15 cellular contexts compared by ENCODE assay signal in the genomic region with DNA sequence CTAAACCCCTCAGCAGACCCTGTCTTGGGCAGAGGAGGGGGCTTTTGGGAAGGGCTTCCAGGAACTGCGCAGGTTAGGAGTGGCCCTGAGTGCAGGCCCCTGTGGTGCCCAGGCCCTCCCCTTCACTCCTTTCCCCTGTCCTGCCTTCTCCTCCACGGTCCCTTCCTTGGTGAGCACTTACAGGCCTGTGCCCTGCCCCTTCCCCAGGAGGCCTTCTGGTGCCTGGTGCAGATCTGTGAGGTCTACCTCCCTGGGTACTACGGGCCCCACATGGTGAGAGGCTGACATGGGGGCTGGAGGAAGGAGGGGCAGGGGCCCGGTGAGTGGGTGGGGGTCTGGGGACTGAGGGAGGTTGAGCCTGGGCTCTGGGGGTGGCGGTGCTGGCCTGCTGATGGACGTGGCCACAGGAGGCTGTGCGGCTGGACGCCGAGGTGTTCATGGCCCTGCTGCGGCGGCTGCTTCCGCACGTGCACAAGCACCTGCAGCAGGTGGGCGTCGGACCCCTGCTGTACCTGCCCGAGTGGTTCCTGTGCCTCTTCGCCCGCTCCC. TPM values are rescaled to one million over a fixed set of nuclear protein-coding genes. Genes with fewer than 3 reads are reported as not detected.
DNase-seq lines count a peak whose midpoint lies in the region; ATAC-seq and TF ChIP-seq lines count a peak whose summit lies in the region.
"Had no signal": no experiment of that assay in that cellular context is flagged by ENCODE, and none has a peak within 500 bp of the region (broad histone marks: within the 10 kb centered on the region; RNA-seq: fewer than 3 reads in every experiment).

No MANE protein-coding gene starts in this region.

- H3K4me1 ChIP-seq in Peyer's patch, result peaks cover 0 to 66% (median 50%) of the 10 kb centered on the region in 4 donors

- peaks cover 80% of the 10 kb centered on the region for H3K4me1 Mint-ChIP-seq in stimulated activated memory B cell treated with anti-CD40 and anti-IgM and Interleukin-4, amounts not matched to agents 10 μg/mL and 1 μg/mL and 100 μg/mL, for 72 hours

- H3K27me3 ChIP-seq in Peyer's patch, result no peaks in the 10 kb centered on the region

- no peak for TF ChIP-seq POLR2A in Peyer's patch (IDR thresholded peaks at IDR 0.05)
- no peak for TF ChIP-seq POLR2A in lower leg skin (IDR thresholded peaks at IDR 0.05)

- WGBS in lower leg skin, 2 donors, result 81 to 82% methylated on average over 12 to 13 of the region's 18 CpGs

- H3K27ac ChIP-seq in Peyer's patch (peak overlapping the region; percentile 8 to 91 (median 78)), cingulate gyrus (ENCODE audit: low read depth, low read length) (peak overlapping the region; percentile 99)

- peak overlapping the region; percentile 73 for H3K4me3 Mint-ChIP-seq in stimulated activated memory B cell treated with anti-CD40 and anti-IgM and Interleukin-4, amounts not matched to agents 10 μg/mL and 1 μg/mL and 100 μg/mL, for 72 hours
- H3K4me3 Mint-ChIP-seq: nephron progenitor cell had no signal

- ATAC-seq in stimulated activated memory B cell treated with anti-CD40 and anti-IgM and Interleukin-4, amounts not matched to agents 10 μg/mL and 1 μg/mL and 100 μg/mL, for 72 hours, result no peak
- no peak for ATAC-seq in HG03095 (IDR thresholded peaks at IDR 0.05; ENCODE audit: unreplicated experiment)

- no peaks in the 10 kb centered on the region for H3K36me3 ChIP-seq in Peyer's patch

- H3K9me3 Mint-ChIP-seq in stimulated activated memory B cell treated with anti-CD40 and anti-IgM and Interleukin-4, amounts not matched to agents 10 μg/mL and 1 μg/mL and 100 μg/mL, for 72 hours, result no peaks in the 10 kb centered on the region
- H3K9me3 Mint-ChIP-seq: nephron progenitor cell had no signal

- TF ChIP-seq CTCF in Peyer's patch (IDR thresholded peaks at IDR 0.05) (no peak), lower leg skin (IDR thresholded peaks at IDR 0.05) (no peak)

- H3K27ac Mint-ChIP-seq in stimulated activated memory B cell treated with anti-CD40 and anti-IgM and Interleukin-4, amounts not matched to agents 10 μg/mL and 1 μg/mL and 100 μg/mL, for 72 hours, result peak overlapping the region; percentile 75

- peaks cover 11% of the 10 kb centered on the region for H3K36me3 Mint-ChIP-seq in stimulated activated memory B cell treated with anti-CD40 and anti-IgM and Interleukin-4, amounts not matched to agents 10 μg/mL and 1 μg/mL and 100 μg/mL, for 72 hours

- no peaks in the 10 kb centered on the region for H3K27me3 Mint-ChIP-seq in stimulated activated memory B cell treated with anti-CD40 and anti-IgM and Interleukin-4, amounts not matched to agents 10 μg/mL and 1 μg/mL and 100 μg/mL, for 72 hours

- intact Hi-C loops in lower leg skin (cut with DNase I; ENCODE audit: low total_unique reads), result no loop called here

- peak; percentile 76 for DNase-seq in activated CD8-positive, alpha-beta memory T cell treated with anti-CD3 and anti-CD28 coated beads for 24 hours
- no peak for DNase-seq in activated CD8-positive, alpha-beta memory T cell treated with anti-CD3 and anti-CD28 coated beads, Interleukin-2, amount 50 U/mL, for 4 hours
- DNase-seq in Peyer's patch (peak in 2 of 3 donors; percentile 45 to 47), lower leg skin (ENCODE audit: low spot score in 2 of 2) (no peak), germinal center (ENCODE audit: low spot score) (no peak)
- DNase-seq: H7; NCI-H187; NCI-H748 treated with DMSO at 0.1 percent for 48 hours; nephron progenitor cell; stimulated activated CD4-positive, alpha-beta T cell treated with anti-CD3 and anti-CD28 coated beads, Interleukin-4, amount 100 ng/mL, for 4 hours; T1000 had no signal

- H3K9me3 ChIP-seq in Peyer's patch, result no peaks in the 10 kb centered on the region

- peak overlapping the region in 1 of 4 donors; percentile 28 for H3K4me3 ChIP-seq in Peyer's patch
- H3K4me3 ChIP-seq in lower leg skin (ENCODE audit: low read depth, poor library complexity, severe bottlenecking), result no peak overlapping the region

RNA-seq across cellular contexts. Expression of a gene that starts 2.6 kb away (rescaled TPM):
- total RNA-seq in Peyer's patch (10 to 100 TPM in 2 of 4 donors, 1 to 10 TPM in 2; 5.6 to 53.6 (median 9.3) TPM), lower leg skin (1 to 10 TPM in 2 of 4 donors, under 1 TPM in 2; 0.71 to 1.3 (median 0.97) TPM)
- total RNA-seq: A673 had no signal

RNA-seq across cellular contexts. Expression of a gene that starts 4.8 kb away (rescaled TPM):
- total RNA-seq in Peyer's patch (100 to 1,000 TPM; 156 to 213 (median 177) TPM), lower leg skin (100 to 1,000 TPM; 101 to 160 (median 143) TPM)

RNA-seq across cellular contexts. Expression of a gene that starts 9.0 kb away (rescaled TPM):
- total RNA-seq in Peyer's patch (1 to 10 TPM in 1 of 4 donors, under 1 TPM in 2, not detected in 1; 0.54 to 1.2 (median 0.83) TPM), lower leg skin (1 to 10 TPM in 2 of 4 donors, under 1 TPM in 2; 0.30 to 1.5 (median 1.0) TPM)

RNA-seq across cellular contexts. Expression of a gene that starts 14.7 kb away (rescaled TPM):
- 10 to 100 TPM; 37.0 to 73.4 (median 61.6) TPM for total RNA-seq in Peyer's patch
- total RNA-seq in lower leg skin, result 10 to 100 TPM; 24.9 to 28.5 (median 27.2) TPM

RNA-seq across cellular contexts. Expression of a gene that starts 21.8 kb away (rescaled TPM):
- 10 to 100 TPM; 58.0 to 88.3 (median 63.5) TPM for total RNA-seq in Peyer's patch
- total RNA-seq in lower leg skin, result 100 to 1,000 TPM; 154 to 264 (median 203) TPM

Comparison
In these comparisons a context has a peak if more than half of its experiments do, and no peak if none do; other contexts are left out.
1. DNase-seq: peak in activated CD8-positive, alpha-beta memory T cell treated with anti-CD3 and anti-CD28 coated beads for 24 hours (single experiment) and Peyer's patch (2 of 3); none in activated CD8-positive, alpha-beta memory T cell treated with anti-CD3 and anti-CD28 coated beads, Interleukin-2, amount 50 U/mL, for 4 hours (single experiment), lower leg skin (0 of 2) and germinal center (single experiment).